In genomic region chr7:75920431-75921161, GRCh38 we compare ENCODE assay signal across 1 cellular context.
TF ChIP-seq lines count a peak whose summit lies in the region.

No MANE protein-coding gene starts in this region.

TF ChIP-seq in liver, 16 proteins besides CTCF, POLR2A, EP300 and RAD21 (continued from another document):
- TF ChIP-seq, protein P1, sequence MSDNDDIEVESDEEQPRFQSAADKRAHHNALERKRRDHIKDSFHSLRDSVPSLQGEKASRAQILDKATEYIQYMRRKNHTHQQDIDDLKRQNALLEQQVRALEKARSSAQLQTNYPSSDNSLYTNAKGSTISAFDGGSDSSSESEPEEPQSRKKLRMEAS (IDR thresholded peaks at IDR 0.05): peak; percentile 85
- TF ChIP-seq EGR1 (IDR thresholded peaks at IDR 0.05; ENCODE audit: low read depth in 2 of 2) (peak; percentile 66 to 95), HNF4G (IDR thresholded peaks at IDR 0.05) (peak; percentile 96)
